Comparison of ENCODE assay signal across 18 cellular contexts in the genomic region with DNA sequence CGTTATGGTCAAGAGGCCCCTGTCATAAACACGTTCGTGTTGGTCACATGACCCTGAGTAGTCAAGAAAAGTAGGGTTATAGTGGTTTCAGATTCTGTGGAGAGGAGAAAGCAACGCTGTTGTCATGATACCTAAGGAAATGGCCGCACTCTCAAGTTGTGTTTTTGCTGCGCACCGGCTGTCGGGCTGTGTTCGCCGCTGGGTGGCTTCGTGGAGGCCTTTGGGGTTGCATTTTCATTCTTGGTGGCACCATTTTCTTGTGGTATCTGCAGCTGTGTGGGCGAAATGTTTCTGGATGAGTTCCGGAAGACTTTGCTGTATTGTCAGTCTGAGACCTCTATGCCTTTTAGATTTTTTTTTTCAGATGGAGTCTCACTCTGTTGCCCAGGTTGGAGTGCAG.
"Had no signal": no experiment of that assay in that cellular context is flagged by ENCODE, and none has a peak within 500 bp of the region (broad histone marks: within the 10 kb centered on the region; RNA-seq: fewer than 3 reads in every experiment).

No MANE protein-coding gene starts in this region.

- DNase-seq: activated naive CD8-positive, alpha-beta T cell treated with anti-CD3 and anti-CD28 coated beads, Interleukin-2, amount 10 ng/mL, durations not matched to agents 7 days and 5 days; amygdala; cerebellar nuclear complex; glutamatergic neuron; immature natural killer cell; lower lobe of right lung; mesendoderm; mucosa of descending colon; nephron progenitor cell; right cardiac atrium; SJCRH30; stimulated activated CD4-positive, alpha-beta T cell treated with anti-CD3 and anti-CD28 coated beads, Interleukin-12 subunit alpha, Interleukin-12 subunit beta, amount 100 ng/mL, for 4 hours; stimulated activated CD4-positive, alpha-beta T cell treated with anti-CD3 and anti-CD28 coated beads, Interleukin-1b, Interleukin-23, amount 100 ng/mL, for 48 hours; stimulated activated naive CD4-positive, alpha-beta T cell treated with Interleukin-2 at 50 U/mL for 16 hours; T-helper 1 cell; T-helper 9 cell had no signal

- H3K27me3 Mint-ChIP-seq: activated naive CD8-positive, alpha-beta T cell treated with anti-CD3 and anti-CD28 coated beads, Interleukin-2, amount 10 ng/mL, durations not matched to agents 7 days and 5 days had no signal

- H3K27ac Mint-ChIP-seq: activated naive CD8-positive, alpha-beta T cell treated with anti-CD3 and anti-CD28 coated beads, Interleukin-2, amount 10 ng/mL, durations not matched to agents 7 days and 5 days; activated T-helper 1 cell treated with anti-CD3 and anti-CD28 coated beads, Interleukin-12 subunit alpha, Interleukin-12 subunit beta, Interleukin-2, Interleukin-4 antibody, amounts not matched to agents 30 ng/mL and 10 ng/mL and 1 ng/mL, durations not matched to agents 14 hours and 24 hours and 36 hours; immature natural killer cell; nephron progenitor cell had no signal

- H3K4me3 Mint-ChIP-seq: activated naive CD8-positive, alpha-beta T cell treated with anti-CD3 and anti-CD28 coated beads, Interleukin-2, amount 10 ng/mL, durations not matched to agents 7 days and 5 days; activated T-helper 1 cell treated with anti-CD3 and anti-CD28 coated beads, Interleukin-12 subunit alpha, Interleukin-12 subunit beta, Interleukin-2, Interleukin-4 antibody, amounts not matched to agents 30 ng/mL and 10 ng/mL and 1 ng/mL, durations not matched to agents 14 hours and 24 hours and 36 hours; immature natural killer cell; nephron progenitor cell had no signal

- H3K9me3 Mint-ChIP-seq: activated naive CD8-positive, alpha-beta T cell treated with anti-CD3 and anti-CD28 coated beads, Interleukin-2, amount 10 ng/mL, durations not matched to agents 7 days and 5 days; activated T-helper 1 cell treated with anti-CD3 and anti-CD28 coated beads, Interleukin-12 subunit alpha, Interleukin-12 subunit beta, Interleukin-2, Interleukin-4 antibody, amounts not matched to agents 30 ng/mL and 10 ng/mL and 1 ng/mL, durations not matched to agents 14 hours and 24 hours and 36 hours; immature natural killer cell; nephron progenitor cell had no signal

- ATAC-seq: left lobe of liver, lower lobe of right lung, mucosa of descending colon, right cardiac atrium had no signal

- H3K4me1 Mint-ChIP-seq: activated naive CD8-positive, alpha-beta T cell treated with anti-CD3 and anti-CD28 coated beads, Interleukin-2, amount 10 ng/mL, durations not matched to agents 7 days and 5 days; immature natural killer cell; nephron progenitor cell had no signal
